ENCODE assay signal across 30 cellular contexts in the genomic region with DNA sequence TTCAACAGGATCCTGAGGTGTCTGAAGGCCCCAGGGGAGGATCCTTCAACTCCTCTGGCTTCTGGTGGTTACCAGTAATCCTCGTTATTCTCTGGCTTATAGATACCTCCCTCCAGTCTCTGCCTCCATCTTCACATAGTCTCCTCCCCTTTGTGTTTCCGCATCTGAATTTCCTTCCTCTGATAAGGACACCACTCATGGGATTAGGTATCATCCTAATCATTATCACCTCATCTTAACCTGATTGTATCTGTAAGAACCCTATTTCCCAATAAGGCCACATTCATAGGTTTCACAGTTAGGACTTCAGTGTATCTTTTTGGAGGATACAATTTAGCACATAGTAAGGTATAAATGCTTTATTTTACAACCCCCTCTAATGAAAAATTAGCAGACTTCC.
DNase-seq lines count a peak whose midpoint lies in the region; ATAC-seq lines count a peak whose summit lies in the region.
"Had no signal": no experiment of that assay in that cellular context is flagged by ENCODE, and none has a peak within 500 bp of the region (broad histone marks: within the 10 kb centered on the region; RNA-seq: fewer than 3 reads in every experiment).

No MANE protein-coding gene starts in this region.

- H2AK5ac ChIP-seq in mesendoderm (ENCODE audit: low read length), result no peak overlapping the region

- peaks cover 0 to 1% (median 0%) of the 10 kb centered on the region in 7 donors for H3K4me1 Mint-ChIP-seq in naive thymus-derived CD4-positive, alpha-beta T cell
- H3K4me1 Mint-ChIP-seq: B cell; CD14-positive monocyte; CD4-positive, alpha-beta memory T cell; CD4-positive, CD25-positive, alpha-beta regulatory T cell; CD8-positive, alpha-beta memory T cell had no signal

- H3K4me3 Mint-ChIP-seq in naive thymus-derived CD4-positive, alpha-beta T cell, result no peak overlapping the region
- H3K4me3 Mint-ChIP-seq: B cell; CD14-positive monocyte; CD4-positive, alpha-beta memory T cell; CD4-positive, alpha-beta T cell; CD4-positive, CD25-positive, alpha-beta regulatory T cell; CD8-positive, alpha-beta memory T cell; CD8-positive, alpha-beta T cell had no signal

- H3K4me3 ChIP-seq in mesendoderm (ENCODE audit: low read length), result no peak overlapping the region
- H3K4me3 ChIP-seq in naive thymus-derived CD4-positive, alpha-beta T cell (ENCODE audit: low read length), result no peak overlapping the region
- H3K4me3 ChIP-seq: A549; BLaER1; BLaER1 treated with 17β-estradiol and CSF1 and Interleukin-3, amounts not matched to agents 10 nM and 100 nM had no signal

- H2BK15ac ChIP-seq in mesendoderm (replicated peaks; ENCODE audit: low read depth), result no peak overlapping the region

- POLR2A ChIA-PET in naive thymus-derived CD4-positive, alpha-beta T cell (lab: Charles Lee), result no interaction called here

- H3K9ac ChIP-seq in mesendoderm (ENCODE audit: low read length), result no peak overlapping the region
- H3K9ac ChIP-seq: BLaER1; BLaER1 treated with 17β-estradiol and CSF1 and Interleukin-3, amounts not matched to agents 10 nM and 100 nM had no signal

- no peak overlapping the region for H2BK120ac ChIP-seq in mesendoderm (ENCODE audit: low read depth, low read length)

- no peaks in the 10 kb centered on the region for H3K79me2 ChIP-seq in mesendoderm (ENCODE audit: control insufficient read depth, insufficient read depth, low read length)

- H3K9me3 ChIP-seq in naive thymus-derived CD4-positive, alpha-beta T cell (ENCODE audit: control insufficient read depth in 2 of 3, low read length in 3 of 3), result no peaks in the 10 kb centered on the region
- H3K9me3 ChIP-seq: A549; BE2C; BLaER1; BLaER1 treated with 17β-estradiol and CSF1 and Interleukin-3, amounts not matched to agents 10 nM and 100 nM; Caco-2 had no signal

- no CpG with 5 or more reads among the region's 2 CpGs for WGBS in mesendoderm (ENCODE audit: extremely low coverage, insufficient coverage, low lambda C conversion rate)

- CTCF ChIA-PET in naive thymus-derived CD4-positive, alpha-beta T cell (lab: Charles Lee), result no interaction called here

- no peak overlapping the region for H3K18ac ChIP-seq in mesendoderm (ENCODE audit: low read length)

- H3K4me2 ChIP-seq in mesendoderm (ENCODE audit: low read length), result no peak overlapping the region
- H3K4me2 ChIP-seq: A549; BLaER1; BLaER1 treated with 17β-estradiol and CSF1 and Interleukin-3, amounts not matched to agents 10 nM and 100 nM had no signal

- H3K36me3 Mint-ChIP-seq in naive thymus-derived CD4-positive, alpha-beta T cell, result no peaks in the 10 kb centered on the region
- H3K36me3 Mint-ChIP-seq: CD14-positive monocyte; CD4-positive, alpha-beta memory T cell; CD4-positive, CD25-positive, alpha-beta regulatory T cell; CD8-positive, alpha-beta memory T cell; CD8-positive, alpha-beta T cell had no signal

- intact Hi-C loops in naive thymus-derived CD4-positive, alpha-beta T cell (cut with micrococcal nuclease), result no loop called here

- H3K9me3 Mint-ChIP-seq in naive thymus-derived CD4-positive, alpha-beta T cell, result peaks cover 0 to 23% (median 7%) of the 10 kb centered on the region in 11 donors

- no peak overlapping the region for H3K23ac ChIP-seq in mesendoderm (ENCODE audit: low read length)

- H3K27me3 Mint-ChIP-seq in naive thymus-derived CD4-positive, alpha-beta T cell, result no peaks in the 10 kb centered on the region
- H3K27me3 Mint-ChIP-seq: B cell; CD4-positive, alpha-beta memory T cell; CD4-positive, alpha-beta T cell; CD4-positive, CD25-positive, alpha-beta regulatory T cell; CD8-positive, alpha-beta memory T cell had no signal

- ATAC-seq in naive thymus-derived CD4-positive, alpha-beta T cell, result peak; percentile 57
- ATAC-seq: A549; CD8-positive, alpha-beta T cell had no signal

- no peak overlapping the region for H3K56ac ChIP-seq in mesendoderm (ENCODE audit: low read length)

- H3K27me3 ChIP-seq in mesendoderm (ENCODE audit: insufficient read depth, low read length, poor library complexity), result no peaks in the 10 kb centered on the region
- H3K27me3 ChIP-seq in naive thymus-derived CD4-positive, alpha-beta T cell (ENCODE audit: control insufficient read depth in 2 of 2, insufficient read depth in 2 of 2, low read length in 2 of 2), result no peaks in the 10 kb centered on the region
- H3K27me3 ChIP-seq: BE2C; BLaER1; BLaER1 treated with 17β-estradiol and CSF1 and Interleukin-3, amounts not matched to agents 10 nM and 100 nM had no signal

- H3K4me1 ChIP-seq in mesendoderm (ENCODE audit: control insufficient read depth, low read depth, low read length), result no peaks in the 10 kb centered on the region
- H3K4me1 ChIP-seq in naive thymus-derived CD4-positive, alpha-beta T cell (ENCODE audit: control insufficient read depth in 2 of 2, insufficient read depth in 2 of 2, low read length in 2 of 2), result no peaks in the 10 kb centered on the region
- H3K4me1 ChIP-seq: A549; BE2C; BLaER1; BLaER1 treated with 17β-estradiol and CSF1 and Interleukin-3, amounts not matched to agents 10 nM and 100 nM; Caco-2 had no signal

- no peaks in the 10 kb centered on the region for H3K79me1 ChIP-seq in mesendoderm (ENCODE audit: low read length)

- H2BK5ac ChIP-seq in mesendoderm (ENCODE audit: low read length), result no peak overlapping the region

- H3K36me3 ChIP-seq in mesendoderm (ENCODE audit: control insufficient read depth, insufficient read depth, low read length), result no peaks in the 10 kb centered on the region
- H3K36me3 ChIP-seq in naive thymus-derived CD4-positive, alpha-beta T cell (ENCODE audit: control insufficient read depth in 2 of 3, insufficient read depth in 3 of 3, low read length in 3 of 3), result no peaks in the 10 kb centered on the region
- H3K36me3 ChIP-seq: BE2C; BLaER1; BLaER1 treated with 17β-estradiol and CSF1 and Interleukin-3, amounts not matched to agents 10 nM and 100 nM had no signal

- DNase-seq in mesendoderm (peak; percentile 12), NCI-H1105 (lab: John Stamatoyannopoulos, UW) (no peak)
- no peak for DNase-seq in naive thymus-derived CD4-positive, alpha-beta T cell
- DNase-seq in activated CD4-positive, alpha-beta T cell treated with anti-CD3 and anti-CD28 coated beads for 48 hours, result no peak
- DNase-seq: 8988T; ACHN; AML-193; BE2C; C1 segment of cervical spinal cord; Caco-2; Calu3; CD4-positive, alpha-beta memory T cell; CD4-positive, alpha-beta T cell; CD4-positive, CD25-positive, alpha-beta regulatory T cell; CD8-positive, alpha-beta memory T cell; CD8-positive, alpha-beta T cell; COR-L47; DMS 273 treated with DMSO at 0.1 percent for 48 hours; DMS153; DMS53; DMS79; DMS79 treated with DMSO at 0.1 percent for 48 hours; DND-41 had no signal

- no peak overlapping the region for H3K27ac Mint-ChIP-seq in naive thymus-derived CD4-positive, alpha-beta T cell
- H3K27ac Mint-ChIP-seq: B cell; CD4-positive, alpha-beta memory T cell; CD4-positive, alpha-beta T cell; CD4-positive, CD25-positive, alpha-beta regulatory T cell; CD8-positive, alpha-beta memory T cell; CD8-positive, alpha-beta T cell had no signal

- H4K5ac ChIP-seq in mesendoderm (ENCODE audit: low read length), result no peak overlapping the region

- no peak overlapping the region for H3K4ac ChIP-seq in mesendoderm (ENCODE audit: low read depth, low read length)

- H3K27ac ChIP-seq in mesendoderm (ENCODE audit: low read depth, low read length), result no peak overlapping the region
- H3K27ac ChIP-seq in naive thymus-derived CD4-positive, alpha-beta T cell (ENCODE audit: low read depth, low read length), result no peak overlapping the region
- H3K27ac ChIP-seq: 22Rv1; A549; BLaER1; BLaER1 treated with 17β-estradiol and CSF1 and Interleukin-3, amounts not matched to agents 10 nM and 100 nM; C4-2B had no signal

- H4K8ac ChIP-seq in mesendoderm (ENCODE audit: low read depth, low read length), result no peak overlapping the region
